1 cellular context compared by ENCODE assay signal in genomic region chr9:19162026-19162366, GRCh38.
TF ChIP-seq lines count a peak whose summit lies in the region.

No MANE protein-coding gene starts in this region.

TF ChIP-seq in HCT116, 20 proteins besides CTCF, POLR2A, EP300 and RAD21 (continued from another document):
- no peak for TF ChIP-seq MAX (IDR thresholded peaks at IDR 0.05)
- no peak for TF ChIP-seq ELF1 (IDR thresholded peaks at IDR 0.05; ENCODE audit: borderline replicate concordance, low read depth)
- no peak for TF ChIP-seq FOSL1 (IDR thresholded peaks at IDR 0.05; ENCODE audit: low read depth)
- no peak for TF ChIP-seq ATF3 (IDR thresholded peaks at IDR 0.05)
- TF ChIP-seq EZH2phosphoT487 (IDR thresholded peaks at IDR 0.05; ENCODE audit: borderline replicate concordance): no peak
